Comparison of ENCODE assay signal across 13 cellular contexts in the genomic region with DNA sequence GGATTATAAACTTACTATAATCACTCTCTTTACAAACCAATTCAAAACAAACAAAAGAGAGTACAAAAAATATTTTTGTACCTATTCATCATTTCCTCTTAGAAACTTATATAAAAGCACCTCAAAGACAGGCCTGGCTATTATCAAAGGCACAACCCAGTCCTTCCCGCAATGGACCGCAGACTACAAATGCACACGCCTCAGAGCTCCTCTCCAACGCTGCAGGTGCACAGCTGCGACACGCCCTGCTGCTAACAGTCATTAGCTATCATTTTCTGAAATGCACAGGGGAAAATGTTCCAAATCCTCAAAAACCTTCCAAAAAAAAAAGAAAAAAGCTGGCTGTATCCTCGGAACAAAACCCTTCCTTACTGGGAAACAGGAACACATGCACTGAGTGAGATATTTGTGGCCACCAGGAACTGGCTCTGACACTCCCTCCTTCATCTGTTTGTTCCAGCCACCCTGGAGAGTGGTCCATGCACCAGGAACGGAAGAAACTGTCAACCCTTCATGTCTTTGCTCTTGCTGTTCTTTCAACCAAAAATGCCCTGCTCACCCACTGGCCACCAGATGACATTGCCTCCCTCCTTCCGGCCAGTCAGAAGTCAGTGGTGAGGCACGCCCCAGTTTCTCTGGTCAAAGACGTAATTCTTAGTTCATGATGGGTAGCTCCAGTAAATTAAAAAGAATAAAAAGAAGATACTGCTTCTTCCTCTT. TPM values are rescaled to one million over a fixed set of nuclear protein-coding genes. Genes with fewer than 3 reads are reported as not detected.
DNase-seq lines count a peak whose midpoint lies in the region; ATAC-seq and TF ChIP-seq lines count a peak whose summit lies in the region.
"Had no signal": no experiment of that assay in that cellular context is flagged by ENCODE, and none has a peak within 500 bp of the region (broad histone marks: within the 10 kb centered on the region; RNA-seq: fewer than 3 reads in every experiment).

No MANE protein-coding gene starts in this region.

- intact Hi-C loops in activated T-helper 1 cell treated with anti-CD3 and anti-CD28 coated beads, Interleukin-12 subunit alpha, Interleukin-12 subunit beta, Interleukin-2, Interleukin-4 antibody, amounts not matched to agents 30 ng/mL and 10 ng/mL and 1 ng/mL, durations not matched to agents 14 hours and 24 hours and 36 hours (cut with micrococcal nuclease): no loop called here

- TF ChIP-seq CTCF in osteoblast (IDR thresholded peaks at IDR 0.05; ENCODE audit: extremely low read depth, low read depth, low read length): no peak

- H3K27ac ChIP-seq in osteoblast (ENCODE audit: low read depth, low read length): no peak overlapping the region
- H3K27ac ChIP-seq: A549, left lung, RWPE1 had no signal

- no peak overlapping the region for H2AFZ ChIP-seq in osteoblast (ENCODE audit: low read length)

- peaks cover 85% of the 10 kb centered on the region for H3K4me1 Mint-ChIP-seq in activated T-helper 1 cell treated with anti-CD3 and anti-CD28 coated beads, Interleukin-12 subunit alpha, Interleukin-12 subunit beta, Interleukin-2, Interleukin-4 antibody, amounts not matched to agents 30 ng/mL and 10 ng/mL and 1 ng/mL, durations not matched to agents 14 hours and 24 hours and 36 hours (ENCODE audit: low read depth)

- no peaks in the 10 kb centered on the region for H3K27me3 ChIP-seq in osteoblast (ENCODE audit: insufficient read depth, low read length)
- H3K27me3 ChIP-seq: left lung had no signal

- peaks cover 17% of the 10 kb centered on the region for H4K20me1 ChIP-seq in osteoblast (ENCODE audit: insufficient read depth, low read length)

- no peaks in the 10 kb centered on the region for H3K9me3 ChIP-seq in osteoblast (ENCODE audit: low read depth, low read length)
- H3K9me3 ChIP-seq: A549, left lung had no signal

- ATAC-seq in HG02938 (IDR thresholded peaks at IDR 0.05; ENCODE audit: unreplicated experiment): peak; percentile 29
- ATAC-seq: A549; activated CD4-positive, alpha-beta T cell treated with anti-CD3 and anti-CD28 coated beads for 36 hours; left lung had no signal

- no peak overlapping the region for H3K4me2 ChIP-seq in osteoblast (ENCODE audit: insufficient read depth, low read length)
- H3K4me2 ChIP-seq: A549 had no signal

- peaks cover 33% of the 10 kb centered on the region for H3K4me1 ChIP-seq in osteoblast (ENCODE audit: insufficient read depth, low read length)
- H3K4me1 ChIP-seq: A549 had no signal

- peaks cover 94% of the 10 kb centered on the region for H3K79me2 ChIP-seq in osteoblast (ENCODE audit: insufficient read depth, low read length)

- no peaks in the 10 kb centered on the region for H3K9me3 Mint-ChIP-seq in activated T-helper 1 cell treated with anti-CD3 and anti-CD28 coated beads, Interleukin-12 subunit alpha, Interleukin-12 subunit beta, Interleukin-2, Interleukin-4 antibody, amounts not matched to agents 30 ng/mL and 10 ng/mL and 1 ng/mL, durations not matched to agents 14 hours and 24 hours and 36 hours
- H3K9me3 Mint-ChIP-seq: brain had no signal

- no peaks in the 10 kb centered on the region for H3K27me3 Mint-ChIP-seq in activated T-helper 1 cell treated with anti-CD3 and anti-CD28 coated beads, Interleukin-12 subunit alpha, Interleukin-12 subunit beta, Interleukin-2, Interleukin-4 antibody, amounts not matched to agents 30 ng/mL and 10 ng/mL and 1 ng/mL, durations not matched to agents 14 hours and 24 hours and 36 hours (ENCODE audit: insufficient read depth)
- H3K27me3 Mint-ChIP-seq: activated CD4-positive, alpha-beta T cell treated with anti-CD3 and anti-CD28 coated beads for 36 hours; brain had no signal

- peak; percentile 51 for DNase-seq in NCI-H748 (lab: John Stamatoyannopoulos, UW; ENCODE audit: unreplicated experiment)
- DNase-seq in NCI-H748 treated with DMSO at 0.1 percent for 48 hours (lab: John Stamatoyannopoulos, UW): no peak
- DNase-seq in activated T-helper 1 cell treated with anti-CD3 and anti-CD28 coated beads, Interleukin-12 subunit alpha, Interleukin-12 subunit beta, Interleukin-2, Interleukin-4 antibody, amounts not matched to agents 30 ng/mL and 10 ng/mL and 1 ng/mL, durations not matched to agents 14 hours and 24 hours and 36 hours (ENCODE audit: low spot score): no peak
- DNase-seq in retina: peak; percentile 21
- no peak for DNase-seq in DMS79 (lab: John Stamatoyannopoulos, UW)
- DNase-seq in osteoblast (ENCODE audit: insufficient read length, low spot score, missing footprints): no peak
- DNase-seq in medulla oblongata (ENCODE audit: extremely low spot score): no peak
- DNase-seq: activated CD4-positive, alpha-beta T cell treated with anti-CD3 and anti-CD28 coated beads for 36 hours; left lung had no signal

- no peak overlapping the region for H3K4me3 Mint-ChIP-seq in activated T-helper 1 cell treated with anti-CD3 and anti-CD28 coated beads, Interleukin-12 subunit alpha, Interleukin-12 subunit beta, Interleukin-2, Interleukin-4 antibody, amounts not matched to agents 30 ng/mL and 10 ng/mL and 1 ng/mL, durations not matched to agents 14 hours and 24 hours and 36 hours
- H3K4me3 Mint-ChIP-seq: activated CD4-positive, alpha-beta T cell treated with anti-CD3 and anti-CD28 coated beads for 36 hours; brain had no signal

- H3K27ac Mint-ChIP-seq in activated T-helper 1 cell treated with anti-CD3 and anti-CD28 coated beads, Interleukin-12 subunit alpha, Interleukin-12 subunit beta, Interleukin-2, Interleukin-4 antibody, amounts not matched to agents 30 ng/mL and 10 ng/mL and 1 ng/mL, durations not matched to agents 14 hours and 24 hours and 36 hours: peak overlapping the region; percentile 40

- H3K4me3 ChIP-seq in osteoblast (ENCODE audit: insufficient read depth, low read length): no peak overlapping the region
- H3K4me3 ChIP-seq: A549, left lung had no signal

- no peaks in the 10 kb centered on the region for H3K36me3 ChIP-seq in osteoblast (ENCODE audit: insufficient read depth, low read length)

- peaks cover 34% of the 10 kb centered on the region for H3K36me3 Mint-ChIP-seq in activated T-helper 1 cell treated with anti-CD3 and anti-CD28 coated beads, Interleukin-12 subunit alpha, Interleukin-12 subunit beta, Interleukin-2, Interleukin-4 antibody, amounts not matched to agents 30 ng/mL and 10 ng/mL and 1 ng/mL, durations not matched to agents 14 hours and 24 hours and 36 hours (ENCODE audit: low read depth)

RNA-seq across cellular contexts. Expression of gene IRF2, which starts 16.7 kb away (rescaled TPM):
- 64.2 and 75.8 TPM in 2 replicates for total RNA-seq in activated T-helper 1 cell treated with anti-CD3 and anti-CD28 coated beads, Interleukin-12 subunit alpha, Interleukin-12 subunit beta, Interleukin-2, Interleukin-4 antibody, amounts not matched to agents 30 ng/mL and 10 ng/mL and 1 ng/mL, durations not matched to agents 14 hours and 24 hours and 36 hours
- 43.0 and 43.8 TPM in 2 replicates for total RNA-seq in osteoblast

Comparison
In these comparisons a context has a peak if more than half of its experiments do, and no peak if none do; other contexts are left out.
1. DNase-seq: peak in NCI-H748 (single experiment) and retina (single experiment); none in NCI-H748 treated with DMSO at 0.1 percent for 48 hours (single experiment), activated T-helper 1 cell treated with anti-CD3 and anti-CD28 coated beads, Interleukin-12 subunit alpha, Interleukin-12 subunit beta, Interleukin-2, Interleukin-4 antibody, amounts not matched to agents 30 ng/mL and 10 ng/mL and 1 ng/mL, durations not matched to agents 14 hours and 24 hours and 36 hours (single experiment), DMS79 (single experiment), osteoblast (single experiment) and medulla oblongata (single experiment).